In genomic region chr11:83709434-83709833, GRCh38 we compare ENCODE assay signal across 20 cellular contexts.
"Had no signal": no experiment of that assay in that cellular context is flagged by ENCODE, and none has a peak within 500 bp of the region (broad histone marks: within the 10 kb centered on the region; RNA-seq: fewer than 3 reads in every experiment).

No MANE protein-coding gene starts in this region.

- ATAC-seq: activated T-cell treated with anti-CD3 and anti-CD28 coated beads, Interleukin-2, amount 50 U/mL, for 72 hours; PC-3 had no signal

- H3K36me3 ChIP-seq: brain microvascular endothelial cell had no signal

- H3K4me1 Mint-ChIP-seq: activated CD4-positive, alpha-beta T cell treated with anti-CD3 and anti-CD28 coated beads, Interleukin-2, amount 10 ng/mL, durations not matched to agents 7 days and 5 days; activated naive CD4-positive, alpha-beta T cell treated with anti-CD3 and anti-CD28 coated beads, Interleukin-2, amount 10 ng/mL, durations not matched to agents 7 days and 5 days; activated naive CD8-positive, alpha-beta T cell treated with anti-CD3 and anti-CD28 coated beads for 36 hours had no signal

- H3K27me3 ChIP-seq: brain microvascular endothelial cell had no signal

- H3K9me3 Mint-ChIP-seq: activated CD4-positive, alpha-beta memory T cell treated with anti-CD3 and anti-CD28 coated beads for 36 hours; activated CD4-positive, alpha-beta T cell treated with anti-CD3 and anti-CD28 coated beads, Interleukin-2, amount 10 ng/mL, durations not matched to agents 7 days and 5 days; activated naive CD4-positive, alpha-beta T cell treated with anti-CD3 and anti-CD28 coated beads, Interleukin-2, amount 10 ng/mL, durations not matched to agents 7 days and 5 days; activated naive CD8-positive, alpha-beta T cell treated with anti-CD3 and anti-CD28 coated beads for 36 hours; activated T-cell treated with anti-CD3 and anti-CD28 coated beads, Interleukin-2, amount 50 U/mL, for 72 hours; activated T-helper 2 cell treated with anti-CD3 and anti-CD28 coated beads, Interferon-gamma antibody, Interleukin-2, Interleukin-4, amounts not matched to agents 10 μg/mL and 5 μg/mL and 100 μg/mL, durations not matched to agents 14 hours and 24 hours and 36 hours had no signal

- H3K36me3 Mint-ChIP-seq: activated CD4-positive, alpha-beta memory T cell treated with anti-CD3 and anti-CD28 coated beads for 36 hours; activated naive CD4-positive, alpha-beta T cell treated with anti-CD3 and anti-CD28 coated beads, Interleukin-2, amount 10 ng/mL, durations not matched to agents 7 days and 5 days; activated naive CD8-positive, alpha-beta T cell treated with anti-CD3 and anti-CD28 coated beads for 36 hours had no signal

- H3K27ac ChIP-seq: brain microvascular endothelial cell had no signal

- H3K4me3 Mint-ChIP-seq: activated CD4-positive, alpha-beta memory T cell treated with anti-CD3 and anti-CD28 coated beads for 36 hours; activated CD4-positive, alpha-beta T cell treated with anti-CD3 and anti-CD28 coated beads, Interleukin-2, amount 10 ng/mL, durations not matched to agents 7 days and 5 days; activated naive CD4-positive, alpha-beta T cell treated with anti-CD3 and anti-CD28 coated beads, Interleukin-2, amount 10 ng/mL, durations not matched to agents 7 days and 5 days; activated naive CD8-positive, alpha-beta T cell treated with anti-CD3 and anti-CD28 coated beads for 36 hours; activated T-cell treated with anti-CD3 and anti-CD28 coated beads, Interleukin-2, amount 50 U/mL, for 72 hours had no signal

- H3K27ac Mint-ChIP-seq: activated CD4-positive, alpha-beta memory T cell treated with anti-CD3 and anti-CD28 coated beads for 36 hours; activated CD4-positive, alpha-beta T cell treated with anti-CD3 and anti-CD28 coated beads, Interleukin-2, amount 10 ng/mL, durations not matched to agents 7 days and 5 days; activated naive CD4-positive, alpha-beta T cell treated with anti-CD3 and anti-CD28 coated beads, Interleukin-2, amount 10 ng/mL, durations not matched to agents 7 days and 5 days; activated naive CD8-positive, alpha-beta T cell treated with anti-CD3 and anti-CD28 coated beads for 36 hours; activated T-cell treated with anti-CD3 and anti-CD28 coated beads, Interleukin-2, amount 50 U/mL, for 72 hours; activated T-helper 2 cell treated with anti-CD3 and anti-CD28 coated beads, Interferon-gamma antibody, Interleukin-2, Interleukin-4, amounts not matched to agents 10 μg/mL and 5 μg/mL and 100 μg/mL, durations not matched to agents 14 hours and 24 hours and 36 hours had no signal

- DNase-seq: activated CD4-positive, alpha-beta memory T cell treated with anti-CD3 and anti-CD28 coated beads for 36 hours; activated CD4-positive, alpha-beta T cell treated with anti-CD3 and anti-CD28 coated beads, Interleukin-2, amount 10 ng/mL, durations not matched to agents 7 days and 5 days; activated CD4-positive, CD25-positive, alpha-beta regulatory T cell; activated gamma-delta T cell treated with Interleukin-2 at 50 U/mL for 16 hours; activated naive CD4-positive, alpha-beta T cell treated with anti-CD3 and anti-CD28 coated beads, Interleukin-2, amount 10 ng/mL, durations not matched to agents 7 days and 5 days; activated naive CD8-positive, alpha-beta T cell treated with anti-CD3 and anti-CD28 coated beads for 36 hours; activated T-cell treated with anti-CD3 and anti-CD28 coated beads, Interleukin-2, amount 50 U/mL, for 72 hours; brain microvascular endothelial cell; cerebellar nuclear complex; Karpas-422; NCI-H1105 treated with DMSO at 0.1 percent for 48 hours; NCI-H146; NCI-H187 treated with DMSO at 0.1 percent for 48 hours; NCI-H446; NCI-H524; PC-3; SHP77 treated with DMSO at 0.1 percent for 48 hours; T-helper 2 cell; T1000 had no signal

- H3K27me3 Mint-ChIP-seq: activated CD4-positive, alpha-beta memory T cell treated with anti-CD3 and anti-CD28 coated beads for 36 hours; activated CD4-positive, alpha-beta T cell treated with anti-CD3 and anti-CD28 coated beads, Interleukin-2, amount 10 ng/mL, durations not matched to agents 7 days and 5 days; activated naive CD4-positive, alpha-beta T cell treated with anti-CD3 and anti-CD28 coated beads, Interleukin-2, amount 10 ng/mL, durations not matched to agents 7 days and 5 days; activated naive CD8-positive, alpha-beta T cell treated with anti-CD3 and anti-CD28 coated beads for 36 hours had no signal
